ENCODE assay signal across 18 cellular contexts in genomic region chr5:71786337-71787060, GRCh38.
"Had no signal": no experiment of that assay in that cellular context is flagged by ENCODE, and none has a peak within 500 bp of the region (broad histone marks: within the 10 kb centered on the region; RNA-seq: fewer than 3 reads in every experiment).

No MANE protein-coding gene starts in this region.

- DNase-seq: activated CD4-positive, alpha-beta memory T cell treated with anti-CD3 and anti-CD28 coated beads for 36 hours; activated gamma-delta T cell treated with Interleukin-2 at 50 U/mL for 16 hours; activated T-cell treated with anti-CD3 and anti-CD28 coated beads, Interleukin-2, amount 50 U/mL, for 48 hours; aorta; dermis blood vessel endothelial cell; erythroblast; left cardiac atrium; lower lobe of right lung; midbrain; naive B cell; nucleus accumbens; right lobe of liver; stimulated activated CD4-positive, alpha-beta T cell treated with anti-CD3 and anti-CD28 coated beads, Interleukin-2, amount 100 ng/mL, for 24 hours; stimulated activated naive CD8-positive, alpha-beta T cell treated with anti-CD3 and anti-CD28 coated beads, Interleukin-15, Interleukin-2, amounts not matched to agents 100 U/mL and 50 U/mL, for 24 hours; upper lobe of left lung had no signal

- ATAC-seq: left cardiac atrium; lower lobe of right lung; right lobe of liver; stimulated activated naive CD8-positive, alpha-beta T cell treated with anti-CD3 and anti-CD28 coated beads, Interleukin-15, Interleukin-2, amounts not matched to agents 100 U/mL and 50 U/mL, for 24 hours had no signal

- H3K9me3 ChIP-seq: lower lobe of right lung, prostate gland, right lobe of liver, suprapubic skin had no signal

- H3K27ac ChIP-seq: breast epithelium, lower lobe of right lung, prostate gland, right lobe of liver, suprapubic skin, upper lobe of left lung had no signal

- H3K4me3 Mint-ChIP-seq: activated CD4-positive, alpha-beta memory T cell treated with anti-CD3 and anti-CD28 coated beads for 36 hours had no signal

- H3K27ac Mint-ChIP-seq: activated CD4-positive, alpha-beta memory T cell treated with anti-CD3 and anti-CD28 coated beads for 36 hours; naive B cell had no signal

- H3K36me3 Mint-ChIP-seq: activated CD4-positive, alpha-beta memory T cell treated with anti-CD3 and anti-CD28 coated beads for 36 hours had no signal

- H3K27me3 ChIP-seq: breast epithelium, right lobe of liver, upper lobe of left lung had no signal

- H3K4me1 ChIP-seq: breast epithelium, lower lobe of right lung, prostate gland, right lobe of liver had no signal

- H3K4me3 ChIP-seq: breast epithelium, lower lobe of right lung, prostate gland, right lobe of liver, suprapubic skin, upper lobe of left lung had no signal

- H3K36me3 ChIP-seq: breast epithelium, lower lobe of right lung, prostate gland, right lobe of liver, suprapubic skin, upper lobe of left lung had no signal
